In the genomic region with DNA sequence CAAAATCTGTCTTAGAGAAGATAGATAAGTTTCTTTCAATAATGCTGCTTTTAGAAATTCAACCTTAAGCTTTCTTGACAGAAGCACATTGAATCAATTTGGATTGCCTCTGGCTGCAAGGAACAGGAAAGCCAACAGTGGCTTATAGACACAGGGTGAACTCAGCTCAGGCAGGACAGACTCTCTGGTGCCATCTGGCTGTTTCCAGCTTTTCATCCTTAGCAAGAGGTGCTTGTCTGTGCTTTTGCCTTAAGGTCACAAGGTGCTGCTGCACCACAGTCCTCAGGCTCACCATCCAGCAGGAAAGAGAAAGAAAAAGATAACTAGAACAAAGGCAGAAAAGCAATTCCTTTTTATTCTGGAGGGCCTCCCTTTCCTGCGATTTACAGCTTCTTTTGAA, we compare ENCODE assay signal across 9 cellular contexts.
A peak's percentile ranks its signal among the peaks of the same experiment; 100 is the strongest.
DNase-seq lines count a peak whose midpoint lies in the region; ATAC-seq, FAIRE-seq and TF ChIP-seq lines count a peak whose summit lies in the region.
"Had no signal": no experiment of that assay in that cellular context is flagged by ENCODE, and none has a peak within 500 bp of the region (broad histone marks: within the 10 kb centered on the region; RNA-seq: fewer than 3 reads in every experiment).

No MANE protein-coding gene starts in this region.

- H3K4me3 ChIP-seq in astrocyte (ENCODE audit: insufficient read depth, low read depth, low read length) (no peak overlapping the region), liver (ENCODE audit: low read depth in 1 of 3, low read length in 3 of 3) (no peak overlapping the region), aorta (ENCODE audit: low read length in 2 of 2) (no peak overlapping the region)

- TF ChIP-seq CTCF in astrocyte (IDR thresholded peaks at IDR 0.05; ENCODE audit: insufficient read depth, low read depth, low read length) (peak; percentile 17), liver (IDR thresholded peaks at IDR 0.05; ENCODE audit: low read depth, low read length, missing input control) (peak; percentile 11)

- TF ChIP-seq RAD21 in liver (IDR thresholded peaks at IDR 0.05): peak; percentile 61 to 69

- no peak for FAIRE-seq in astrocyte (lab: Jason Lieb, UNC)

- no peaks in the 10 kb centered on the region for H3K4me1 ChIP-seq in astrocyte (ENCODE audit: insufficient read depth, low read length)
- no peaks in the 10 kb centered on the region for H3K4me1 ChIP-seq in liver (ENCODE audit: control insufficient read depth in 4 of 4, insufficient read depth in 4 of 4, low read length in 3 of 4)
- peaks cover 0 to 2% of the 10 kb centered on the region in 2 donors for H3K4me1 ChIP-seq in aorta (ENCODE audit: control insufficient read depth in 1 of 2, insufficient read depth in 2 of 2, low read length in 2 of 2)

- H3K9me3 Mint-ChIP-seq in astrocyte (ENCODE audit: unreplicated experiment): peaks cover 3% of the 10 kb centered on the region
- H3K9me3 Mint-ChIP-seq in activated T-helper 17 cell treated with anti-CD3 and anti-CD28 coated beads, Interleukin-2, amount 50 U/mL, for 72 hours: no peaks in the 10 kb centered on the region

- no peak overlapping the region for H3K9ac ChIP-seq in astrocyte (ENCODE audit: low read length)
- H3K9ac ChIP-seq in liver (ENCODE audit: low read depth in 1 of 2, low read length in 2 of 2): no peak overlapping the region

- intact Hi-C loops in aorta (cut with DNase I): loop anchor here (2.0 to 5.0 kb wide), 4 partner anchors 35 to 205 kb away; no protein-coding TSS in a partner anchor

- no peak overlapping the region for H2AFZ ChIP-seq in astrocyte (ENCODE audit: low read depth, low read length)

- H3K79me2 ChIP-seq in astrocyte (ENCODE audit: insufficient read depth, low read length): no peaks in the 10 kb centered on the region

- H4K20me1 ChIP-seq in astrocyte (ENCODE audit: insufficient read depth, low read length): no peaks in the 10 kb centered on the region

- H3K27ac ChIP-seq in astrocyte (ENCODE audit: low read depth, low read length): no peak overlapping the region
- H3K27ac ChIP-seq in liver (ENCODE audit: low read depth in 1 of 2, low read length in 2 of 2): no peak overlapping the region
- no peak overlapping the region for H3K27ac ChIP-seq in aorta (ENCODE audit: low read depth in 1 of 2, low read length in 2 of 2)

- no peak for ATAC-seq in activated T-helper 17 cell treated with anti-CD3 and anti-CD28 coated beads, Interleukin-2, amount 50 U/mL, for 72 hours (replicated peaks)
- no peak for ATAC-seq in activated CD4-positive, CD25-positive, alpha-beta regulatory T cell treated with anti-CD3 and anti-CD28 coated beads, Interleukin-2, amount 50 U/mL, for 24 hours
- ATAC-seq in aorta (ENCODE audit: low FRiP score): no peak

- no peak overlapping the region for H3K27ac Mint-ChIP-seq in astrocyte (ENCODE audit: unreplicated experiment)
- no peak overlapping the region for H3K27ac Mint-ChIP-seq in activated T-helper 17 cell treated with anti-CD3 and anti-CD28 coated beads, Interleukin-2, amount 50 U/mL, for 72 hours
- H3K27ac Mint-ChIP-seq: CD4-positive, CD25-positive, alpha-beta regulatory T cell had no signal

- H3K36me3 ChIP-seq in astrocyte (ENCODE audit: insufficient read depth, low read length): no peaks in the 10 kb centered on the region
- H3K36me3 ChIP-seq in liver (ENCODE audit: control insufficient read depth in 4 of 4, insufficient read depth in 3 of 4, low read depth in 1 of 4, low read length in 3 of 4): no peaks in the 10 kb centered on the region
- no peaks in the 10 kb centered on the region for H3K36me3 ChIP-seq in aorta (ENCODE audit: control insufficient read depth in 1 of 2, insufficient read depth in 2 of 2, low read length in 1 of 2)

- 76% methylated on average over 1 of the region's 1 CpG for WGBS in liver
- WGBS in aorta, 2 donors: 89 to 95% methylated on average over 1 of the region's 1 CpG

- H3K4me1 Mint-ChIP-seq in astrocyte (ENCODE audit: low read depth, unreplicated experiment): peaks cover 19% of the 10 kb centered on the region
- H3K4me1 Mint-ChIP-seq in activated T-helper 17 cell treated with anti-CD3 and anti-CD28 coated beads, Interleukin-2, amount 50 U/mL, for 72 hours: no peaks in the 10 kb centered on the region
- H3K4me1 Mint-ChIP-seq: CD4-positive, CD25-positive, alpha-beta regulatory T cell had no signal

- H3K9me3 ChIP-seq in astrocyte (ENCODE audit: insufficient read depth, low read depth, low read length) (no peaks in the 10 kb centered on the region), liver (ENCODE audit: control insufficient read depth in 4 of 4, low read length in 3 of 4) (no peaks in the 10 kb centered on the region), aorta (ENCODE audit: control insufficient read depth, low read length) (no peaks in the 10 kb centered on the region)

- H3K27me3 ChIP-seq in astrocyte (ENCODE audit: insufficient read depth, low read length) (peaks cover 10% of the 10 kb centered on the region), liver (ENCODE audit: control insufficient read depth in 4 of 4, insufficient read depth in 4 of 4, low read length in 3 of 4) (no peaks in the 10 kb centered on the region), aorta (ENCODE audit: control insufficient read depth in 1 of 2, insufficient read depth in 2 of 2, low read length in 1 of 2) (no peaks in the 10 kb centered on the region)

- peaks cover 3% of the 10 kb centered on the region for H3K27me3 Mint-ChIP-seq in astrocyte (ENCODE audit: low read depth, unreplicated experiment)
- peaks cover 19% of the 10 kb centered on the region for H3K27me3 Mint-ChIP-seq in activated T-helper 17 cell treated with anti-CD3 and anti-CD28 coated beads, Interleukin-2, amount 50 U/mL, for 72 hours

- no peak overlapping the region for H3K4me2 ChIP-seq in astrocyte (ENCODE audit: low read length)

- no peak overlapping the region for H3K4me3 Mint-ChIP-seq in astrocyte (ENCODE audit: unreplicated experiment)
- H3K4me3 Mint-ChIP-seq in activated T-helper 17 cell treated with anti-CD3 and anti-CD28 coated beads, Interleukin-2, amount 50 U/mL, for 72 hours: no peak overlapping the region
- H3K4me3 Mint-ChIP-seq: CD4-positive, CD25-positive, alpha-beta regulatory T cell had no signal

- DNase-seq in NCI-H2171 treated with DMSO at 0.1 percent for 48 hours (lab: John Stamatoyannopoulos, UW) (peak; percentile 50), NCI-H2171 (lab: John Stamatoyannopoulos, UW) (no peak), NCI-H1694 treated with DMSO at 0.1 percent for 48 hours (lab: John Stamatoyannopoulos, UW) (peak; percentile 12), astrocyte (ENCODE audit: low read depth) (peak; percentile 21), aorta (no peak)

- H3K36me3 Mint-ChIP-seq in astrocyte (ENCODE audit: low read depth, unreplicated experiment): no peaks in the 10 kb centered on the region
- H3K36me3 Mint-ChIP-seq in activated T-helper 17 cell treated with anti-CD3 and anti-CD28 coated beads, Interleukin-2, amount 50 U/mL, for 72 hours (ENCODE audit: low read depth): no peaks in the 10 kb centered on the region
- H3K36me3 Mint-ChIP-seq: CD4-positive, CD25-positive, alpha-beta regulatory T cell had no signal

TF ChIP-seq in liver, 16 proteins besides CTCF, POLR2A, EP300 and RAD21:
- TF ChIP-seq FOXA2 (IDR thresholded peaks at IDR 0.05) (no peak), TAF1 (conservative IDR thresholded peaks at IDR 0.05) (no peak), FOXA1 (IDR thresholded peaks at IDR 0.05) (no peak), RXRA (IDR thresholded peaks at IDR 0.05) (no peak)
- TF ChIP-seq, protein P1, sequence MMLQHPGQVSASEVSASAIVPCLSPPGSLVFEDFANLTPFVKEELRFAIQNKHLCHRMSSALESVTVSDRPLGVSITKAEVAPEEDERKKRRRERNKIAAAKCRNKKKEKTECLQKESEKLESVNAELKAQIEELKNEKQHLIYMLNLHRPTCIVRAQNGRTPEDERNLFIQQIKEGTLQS (IDR thresholded peaks at IDR 0.05): no peak
TF ChIP-seq in liver: peak in this region for 0.

Comparison
In these comparisons a context has a peak if more than half of its experiments do, and no peak if none do; other contexts are left out.
1. DNase-seq: peak in NCI-H2171 treated with DMSO at 0.1 percent for 48 hours (single experiment), NCI-H1694 treated with DMSO at 0.1 percent for 48 hours (single experiment) and astrocyte (single experiment); none in NCI-H2171 (single experiment) and aorta (0 of 2).